Comparison of ENCODE assay signal across 8 cellular contexts in the genomic region with DNA sequence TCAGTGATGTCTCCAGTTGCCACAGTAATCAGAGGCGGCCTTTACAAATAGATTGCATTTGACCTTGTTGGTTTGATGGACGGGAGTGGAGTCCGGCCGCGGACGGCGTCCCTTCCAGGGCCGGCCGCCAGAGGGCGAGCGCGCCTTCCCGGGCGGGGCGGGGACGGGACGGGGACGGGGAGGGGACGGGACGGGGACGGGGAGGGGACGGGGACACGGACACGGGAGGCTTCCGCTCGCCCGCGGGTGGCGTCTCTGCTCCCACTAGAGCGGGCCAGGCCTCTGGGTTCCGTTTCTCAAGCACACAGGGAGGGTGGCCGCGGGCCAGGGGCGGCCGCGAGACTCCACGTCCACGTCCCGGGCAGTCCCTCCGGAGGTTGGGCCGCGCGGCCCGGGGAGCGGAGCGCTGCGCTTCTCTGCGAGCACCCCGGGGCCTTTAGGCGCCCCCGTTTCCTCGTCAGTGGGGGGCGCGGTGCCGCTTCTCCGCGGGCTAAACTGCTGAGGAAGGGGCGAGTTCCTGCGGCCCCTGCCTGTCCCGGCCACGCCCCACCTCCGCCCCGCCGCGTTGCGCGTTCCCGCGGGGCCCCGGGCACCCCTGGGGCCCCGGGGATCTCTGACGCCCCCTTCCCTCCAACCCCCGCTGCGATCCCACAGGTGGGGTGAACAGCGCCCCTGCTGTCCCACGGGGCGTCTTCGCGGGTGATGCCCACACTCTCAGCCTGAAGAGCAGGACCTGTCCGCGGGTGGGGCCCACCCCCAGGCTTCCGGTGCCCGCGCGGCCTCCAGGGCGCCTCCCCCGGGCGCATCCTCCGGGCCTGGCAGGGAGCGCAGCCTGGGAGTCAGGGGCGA.
A peak's percentile ranks its signal among the peaks of the same experiment; 100 is the strongest.
DNase-seq lines count a peak whose midpoint lies in the region; ATAC-seq, FAIRE-seq and TF ChIP-seq lines count a peak whose summit lies in the region.

No MANE protein-coding gene starts in this region.

- no peaks in the 10 kb centered on the region for H3K4me1 ChIP-seq in kidney (ENCODE audit: control insufficient read depth in 1 of 2, insufficient read depth in 1 of 2, low read depth in 1 of 2, low read length in 2 of 2)

- H3K4me3 ChIP-seq in WI38 (ENCODE audit: low read depth, low read length) (peak overlapping the region; percentile 47), bronchial epithelial cell (ENCODE audit: low read depth, low read length) (peak overlapping the region; percentile 45), kidney (ENCODE audit: low read length in 2 of 2) (peak overlapping the region; percentile 29 to 60)

- no peak overlapping the region for H3K27ac ChIP-seq in kidney (ENCODE audit: low read depth in 2 of 2, low read length in 2 of 2)

- TF ChIP-seq CTCF in WI38 (IDR thresholded peaks at IDR 0.05; ENCODE audit: low read depth, low read length) (peak; percentile 40; the same call in 1 of the 2 replicates), bronchial epithelial cell (IDR thresholded peaks at IDR 0.05; ENCODE audit: insufficient read depth, low read length, severe bottlenecking) (peak; percentile 76), kidney (IDR thresholded peaks at IDR 0.05; ENCODE audit: borderline replicate concordance, extremely low read depth, insufficient read depth) (peak; percentile 61)

- H3K9ac ChIP-seq in kidney (ENCODE audit: low read length in 2 of 2) = peak overlapping the region in 1 of 2 donors; percentile 36

- DNase-seq in bronchial epithelial cell (ENCODE audit: low read depth) (peak; percentile 7), kidney (peak; percentile 90)
- DNase-seq in stimulated activated CD4-positive, alpha-beta T cell treated with anti-CD3 and anti-CD28 coated beads, Interleukin-1b, Interleukin-23, amount 100 ng/mL, for 24 hours (ENCODE audit: low read depth in 4 of 4, low spot score in 1 of 4) = peak; percentile 49 to 57 (median 54)

- H3K36me3 ChIP-seq in bronchial epithelial cell (ENCODE audit: control insufficient read depth, insufficient read depth, low read length) (no peaks in the 10 kb centered on the region), kidney (ENCODE audit: control insufficient read depth in 1 of 2, insufficient read depth in 2 of 2, low read length in 2 of 2) (no peaks in the 10 kb centered on the region)

- intact Hi-C loops in kidney (cut with DNase I) = no loop called here

- H3K9me3 ChIP-seq in kidney (ENCODE audit: control insufficient read depth in 1 of 2, low read length in 2 of 2) = no peaks in the 10 kb centered on the region

- no peaks in the 10 kb centered on the region for H3K27me3 ChIP-seq in bronchial epithelial cell (ENCODE audit: control insufficient read depth, insufficient read depth, low read length)

- TF ChIP-seq POLR2A in GM18505 (IDR thresholded peaks at IDR 0.05; ENCODE audit: borderline replicate concordance, extremely low read depth, insufficient read depth, insufficient read length) = no peak

- FAIRE-seq in bronchial epithelial cell (lab: Jason Lieb, UNC) (no peak), kidney (lab: Jason Lieb, UNC) (no peak)

- ATAC-seq in GM18505 (IDR thresholded peaks at IDR 0.05; ENCODE audit: unreplicated experiment) (peak; percentile 40), HG03159 (IDR thresholded peaks at IDR 0.05; ENCODE audit: unreplicated experiment) (peak; percentile 53), HG03045 (IDR thresholded peaks at IDR 0.05; ENCODE audit: unreplicated experiment) (no peak), HG02870 (IDR thresholded peaks at IDR 0.05; ENCODE audit: unreplicated experiment) (no peak)

Comparison
In these comparisons a context has a peak if more than half of its experiments do, and no peak if none do; other contexts are left out.
1. ATAC-seq: peak in GM18505 (single experiment) and HG03159 (single experiment); none in HG03045 (single experiment) and HG02870 (single experiment).
2. DNase-seq: peak in every context shown above with its lines; median percentile 90 in kidney; 54 in stimulated activated CD4-positive, alpha-beta T cell treated with anti-CD3 and anti-CD28 coated beads, Interleukin-1b, Interleukin-23, amount 100 ng/mL, for 24 hours; 7 in bronchial epithelial cell.
3. Peak in every context shown above with its lines, with median percentiles within 50 percentile points of each other: H3K4me3 ChIP-seq and CTCF ChIP-seq.